8 cellular contexts compared by ENCODE assay signal in genomic region chr19:55461259-55461973, GRCh38. TPM values are rescaled to one million over a fixed set of nuclear protein-coding genes. Genes with fewer than 3 reads are reported as not detected.
DNase-seq lines count a peak whose midpoint lies in the region; ATAC-seq and TF ChIP-seq lines count a peak whose summit lies in the region.

A gene with protein sequence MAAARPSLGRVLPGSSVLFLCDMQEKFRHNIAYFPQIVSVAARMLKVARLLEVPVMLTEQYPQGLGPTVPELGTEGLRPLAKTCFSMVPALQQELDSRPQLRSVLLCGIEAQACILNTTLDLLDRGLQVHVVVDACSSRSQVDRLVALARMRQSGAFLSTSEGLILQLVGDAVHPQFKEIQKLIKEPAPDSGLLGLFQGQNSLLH (minus strand): TSS chr19:55461642. CDS start chr19:55456486, 5,156 bp downstream.

- peak within 1 kb of the TSS; percentile 85 for H3K27ac Mint-ChIP-seq in T-helper 1 cell treated with Interleukin-12 subunit alpha and Interleukin-12 subunit beta and Interleukin-4 antibody, amounts not matched to agents 30 μg/mL and 1 μg/mL, for 36 hours

- H3K27ac ChIP-seq in heart right ventricle (peak within 1 kb of the TSS; percentile 72 to 95 (median 88)), upper lobe of left lung (peak within 1 kb of the TSS; percentile 82 to 91 (median 88))

- peak within 1 kb of the TSS; percentile 86 for H3K4me3 Mint-ChIP-seq in T-helper 1 cell treated with Interleukin-12 subunit alpha and Interleukin-12 subunit beta and Interleukin-4 antibody, amounts not matched to agents 30 μg/mL and 1 μg/mL, for 36 hours

- peak in 3 of 4 donors; percentile 42 to 53 (median 50) for TF ChIP-seq POLR2A in upper lobe of left lung (IDR thresholded peaks at IDR 0.05)

- H3K36me3 ChIP-seq in heart right ventricle: peaks cover 0 to 1% (median 0%) of the 10 kb centered on the region in 9 donors
- H3K36me3 ChIP-seq in upper lobe of left lung: peaks cover 0 to under 1% (median 0%) of the 10 kb centered on the region in 4 donors

- H3K4me3 ChIP-seq in heart right ventricle: peak within 1 kb of the TSS; percentile 48 to 86 (median 78)
- peak within 1 kb of the TSS; percentile 78 to 100 (median 84) for H3K4me3 ChIP-seq in upper lobe of left lung

- peaks cover 10% of the 10 kb centered on the region for H3K27me3 Mint-ChIP-seq in T-helper 1 cell treated with Interleukin-12 subunit alpha and Interleukin-12 subunit beta and Interleukin-4 antibody, amounts not matched to agents 30 μg/mL and 1 μg/mL, for 36 hours (ENCODE audit: low read depth)

- H3K27me3 ChIP-seq in heart right ventricle (no peaks in the 10 kb centered on the region), upper lobe of left lung (no peaks in the 10 kb centered on the region)

- H3K36me3 Mint-ChIP-seq in T-helper 1 cell treated with Interleukin-12 subunit alpha and Interleukin-12 subunit beta and Interleukin-4 antibody, amounts not matched to agents 30 μg/mL and 1 μg/mL, for 36 hours (ENCODE audit: low read depth): no peaks in the 10 kb centered on the region

- intact Hi-C loops in heart right ventricle (cut with DNase I): loop anchor here in 1 of 10 donors (5.0 kb wide), 1 partner anchor 74 kb away; the partner anchor contains the start of gene RPL28
- intact Hi-C loops in posterior cingulate gyrus (cut with DNase I): loop anchor here (5.0 kb wide), 1 partner anchor 74 kb away; the partner anchor contains the start of gene RPL28

- no peaks in the 10 kb centered on the region for H3K9me3 Mint-ChIP-seq in T-helper 1 cell treated with Interleukin-12 subunit alpha and Interleukin-12 subunit beta and Interleukin-4 antibody, amounts not matched to agents 30 μg/mL and 1 μg/mL, for 36 hours

- WGBS in heart right ventricle, 2 donors: 1% methylated on average over 54 of the region's 54 CpGs
- 0 to 1% methylated on average over 6 to 41 of the region's 54 CpGs for WGBS in upper lobe of left lung, 2 donors

- DNase-seq in GM13977 (ENCODE audit: low spot score): peak; percentile 100
- DNase-seq in NCI-H1694 (lab: John Stamatoyannopoulos, UW): peak; percentile 98
- DNase-seq in amniotic stem cell (lab: John Stamatoyannopoulos, UW): peak; percentile 97
- DNase-seq in heart right ventricle: peak; percentile 100
- peak; percentile 100 for DNase-seq in posterior cingulate gyrus
- peak; percentile 100 for DNase-seq in upper lobe of left lung

- TF ChIP-seq EP300 in upper lobe of left lung (IDR thresholded peaks at IDR 0.05): no peak

- H3K9me3 ChIP-seq in heart right ventricle (no peaks in the 10 kb centered on the region), upper lobe of left lung (no peaks in the 10 kb centered on the region)

- in situ Hi-C loops in GM13977 (cut with MboI; ENCODE audit: low pct_unique_long_range_greater_than_20kb, low sequenced_read_pairs, unreplicated experiment): no loop called here

- peak; percentile 85 for ATAC-seq in HG02884 (IDR thresholded peaks at IDR 0.05; ENCODE audit: unreplicated experiment)
- ATAC-seq in heart right ventricle: peak; percentile 94 to 97 (median 95)
- ATAC-seq in upper lobe of left lung (ENCODE audit: low FRiP score in 2 of 2): peak; percentile 96 to 99

- H3K4me1 ChIP-seq in heart right ventricle (peaks cover 0 to 29% (median 17%) of the 10 kb centered on the region in 9 donors), upper lobe of left lung (peaks cover 22 to 27% (median 24%) of the 10 kb centered on the region in 4 donors)

- TF ChIP-seq CTCF in GM13977 (IDR thresholded peaks at IDR 0.05; ENCODE audit: extremely low read depth, insufficient read depth, missing control alignments): no peak
- peak in 2 of 9 donors; percentile 9 to 11 for TF ChIP-seq CTCF in heart right ventricle (IDR thresholded peaks at IDR 0.05)
- peak in 2 of 6 experiments; percentile 13 to 20 for TF ChIP-seq CTCF in upper lobe of left lung (IDR thresholded peaks at IDR 0.05)

- peaks cover 11% of the 10 kb centered on the region for H3K4me1 Mint-ChIP-seq in T-helper 1 cell treated with Interleukin-12 subunit alpha and Interleukin-12 subunit beta and Interleukin-4 antibody, amounts not matched to agents 30 μg/mL and 1 μg/mL, for 36 hours (ENCODE audit: low read depth)

RNA-seq across cellular contexts. Expression of the gene that starts here (rescaled TPM):
- total RNA-seq in heart right ventricle: 10 to 100 TPM; 42.5 to 69.8 (median 48.3) TPM
- 100 to 1,000 TPM in 1 of 2 donors, 10 to 100 TPM in 1; 88.7 to 117 TPM for polyA plus RNA-seq in heart right ventricle
- total RNA-seq in upper lobe of left lung: 10 to 100 TPM in 5 of 6 donors, 1 to 10 TPM in 1; 4.2 to 44.8 (median 36.7) TPM

Comparison
In these comparisons a context has a peak if more than half of its experiments do, and no peak if none do; other contexts are left out.
1. Peak in every context shown above with its lines: DNase-seq, ATAC-seq, H3K4me3 ChIP-seq and H3K27ac ChIP-seq.